ENCODE assay signal across 16 cellular contexts in genomic region chr6:106688177-106688951, GRCh38. TPM values are rescaled to one million over a fixed set of nuclear protein-coding genes. Genes with fewer than 3 reads are reported as not detected.
A peak's percentile ranks its signal among the peaks of the same experiment; 100 is the strongest.
DNase-seq lines count a peak whose midpoint lies in the region; ATAC-seq, FAIRE-seq and TF ChIP-seq lines count a peak whose summit lies in the region.
"Had no signal": no experiment of that assay in that cellular context is flagged by ENCODE, and none has a peak within 500 bp of the region (broad histone marks: within the 10 kb centered on the region; RNA-seq: fewer than 3 reads in every experiment).

No MANE protein-coding gene starts in this region.

- H3K27ac Mint-ChIP-seq in natural killer cell: no peak overlapping the region
- H3K27ac Mint-ChIP-seq in CD4-positive, alpha-beta memory T cell: no peak overlapping the region
- H3K27ac Mint-ChIP-seq: nephron had no signal

- H3K9me3 Mint-ChIP-seq in natural killer cell: no peaks in the 10 kb centered on the region
- H3K9me3 Mint-ChIP-seq in CD4-positive, alpha-beta memory T cell: no peaks in the 10 kb centered on the region
- H3K9me3 Mint-ChIP-seq: nephron had no signal

- POLR2A ChIA-PET in A673 (lab: Charles Lee; ENCODE audit: low non-redundant PET): no interaction called here
- POLR2A ChIA-PET in CD4-positive, alpha-beta memory T cell (lab: Charles Lee; ENCODE audit: partially characterized antibody): no interaction called here

- H3K4me1 ChIP-seq in A673 (ENCODE audit: insufficient read depth, low read length, poor library complexity, severe bottlenecking) (no peaks in the 10 kb centered on the region), foreskin keratinocyte (peaks cover 11% of the 10 kb centered on the region)
- no peaks in the 10 kb centered on the region for H3K4me1 ChIP-seq in CD4-positive, alpha-beta memory T cell (ENCODE audit: insufficient read depth, low read length)

- H3K27ac ChIP-seq in A673 (ENCODE audit: low read depth, low read length, poor library complexity, severe bottlenecking): no peak overlapping the region
- H3K27ac ChIP-seq in foreskin keratinocyte: no peak overlapping the region
- H3K27ac ChIP-seq in CD4-positive, alpha-beta memory T cell (ENCODE audit: low read depth, low read length): no peak overlapping the region
- H3K27ac ChIP-seq: spleen had no signal

- H3K4me3 ChIP-seq in A673 (ENCODE audit: low read depth, low read length, poor library complexity, severe bottlenecking): no peak overlapping the region
- no peak overlapping the region for H3K4me3 ChIP-seq in CD4-positive, alpha-beta memory T cell (ENCODE audit: low read length in 2 of 2)
- H3K4me3 ChIP-seq: spleen had no signal

- no peaks in the 10 kb centered on the region for H3K4me1 Mint-ChIP-seq in natural killer cell
- no peaks in the 10 kb centered on the region for H3K4me1 Mint-ChIP-seq in CD4-positive, alpha-beta memory T cell

- intact Hi-C loops in A673 (cut with micrococcal nuclease; ENCODE audit: unreplicated experiment) (no loop called here), natural killer cell (cut with micrococcal nuclease) (no loop called here)
- intact Hi-C loops in CD4-positive, alpha-beta memory T cell (cut with micrococcal nuclease): no loop called here

- no TSS peak for BruUV-seq in A673 (replicated peaks; lab: Mats Ljungman, UMichigan)

- CTCF ChIA-PET in A673 (lab: Charles Lee): no interaction called here
- CTCF ChIA-PET in CD4-positive, alpha-beta memory T cell (lab: Charles Lee; ENCODE audit: partially characterized antibody): interaction anchor here (0.6 kb wide), 1 partner anchor 10 kb away, joined by 3 read pairs; no protein-coding TSS in a partner anchor

- no peaks in the 10 kb centered on the region for H3K36me3 ChIP-seq in A673 (ENCODE audit: insufficient read depth, low read length, poor library complexity, severe bottlenecking)
- no peaks in the 10 kb centered on the region for H3K36me3 ChIP-seq in CD4-positive, alpha-beta memory T cell (ENCODE audit: insufficient read depth, low read length)
- H3K36me3 ChIP-seq: spleen had no signal

- no peak overlapping the region for H3K4me3 Mint-ChIP-seq in natural killer cell
- no peak overlapping the region for H3K4me3 Mint-ChIP-seq in CD4-positive, alpha-beta memory T cell
- H3K4me3 Mint-ChIP-seq: nephron had no signal

- H3K27me3 Mint-ChIP-seq in natural killer cell (ENCODE audit: low read depth in 2 of 2): peaks cover 3 to 5% of the 10 kb centered on the region in 2 donors
- H3K27me3 Mint-ChIP-seq in CD4-positive, alpha-beta memory T cell: peaks cover 0 to 1% of the 10 kb centered on the region in 2 donors

- no peaks in the 10 kb centered on the region for H3K9me3 ChIP-seq in A673 (ENCODE audit: low read depth, low read length, poor library complexity, severe bottlenecking)
- no peaks in the 10 kb centered on the region for H3K9me3 ChIP-seq in CD4-positive, alpha-beta memory T cell (ENCODE audit: control insufficient read depth in 1 of 2, low read length in 2 of 2)
- H3K9me3 ChIP-seq: spleen had no signal

- FAIRE-seq in GM18507 (lab: Jason Lieb, UNC): peak; percentile 68
- no peak for FAIRE-seq in HTR-8/SVneo (lab: Jason Lieb, UNC)
- FAIRE-seq: G401.6 had no signal

- ATAC-seq in foreskin keratinocyte (no peak), HG02759 (IDR thresholded peaks at IDR 0.05; ENCODE audit: unreplicated experiment) (no peak), natural killer cell (no peak)

- no peaks in the 10 kb centered on the region for H3K36me3 Mint-ChIP-seq in natural killer cell
- no peaks in the 10 kb centered on the region for H3K36me3 Mint-ChIP-seq in CD4-positive, alpha-beta memory T cell

- peak; percentile 22 for DNase-seq in A673 (ENCODE audit: low spot score)
- DNase-seq in GM18507 (ENCODE audit: extremely low spot score, insufficient read length, low read depth): no peak
- DNase-seq in NOMO-1 treated with dmso at 0.1 percent for 144 hours (lab: John Stamatoyannopoulos, UW; ENCODE audit: unreplicated experiment): peak; percentile 7
- no peak for DNase-seq in foreskin keratinocyte
- DNase-seq in natural killer cell: no peak
- no peak for DNase-seq in CD4-positive, alpha-beta memory T cell
- no peak for DNase-seq in HTR-8/SVneo (ENCODE audit: insufficient read length, low spot score)
- DNase-seq: activated CD4-positive, alpha-beta T cell treated with anti-CD3 and anti-CD28 coated beads, Interleukin-2, amount 50 U/mL, for 4 hours; central memory CD4-positive, alpha-beta T cell; erythroblast; NCI-H1092; NCI-H748 treated with DMSO at 0.1 percent for 48 hours; spleen had no signal

- peak; percentile 32; the same call in 1 of the 2 replicates for TF ChIP-seq CTCF in A673 (conservative IDR thresholded peaks at IDR 0.05; ENCODE audit: low read depth, low read length)
- TF ChIP-seq CTCF in foreskin keratinocyte (conservative IDR thresholded peaks at IDR 0.05): peak; percentile 41
- no peak for TF ChIP-seq CTCF in natural killer cell (IDR thresholded peaks at IDR 0.05)

- no peaks in the 10 kb centered on the region for H3K27me3 ChIP-seq in A673 (replicated peaks; ENCODE audit: insufficient read depth, low read depth, low read length, poor library complexity)
- H3K27me3 ChIP-seq in foreskin keratinocyte: no peaks in the 10 kb centered on the region
- no peaks in the 10 kb centered on the region for H3K27me3 ChIP-seq in CD4-positive, alpha-beta memory T cell (ENCODE audit: insufficient read depth, low read length)
- H3K27me3 ChIP-seq: spleen had no signal

RNA-seq across cellular contexts. Expression of gene QRSL1, which starts 59.0 kb away (rescaled TPM):
- total RNA-seq in A673 (2021) (20.4 and 22.7 TPM in 2 replicates), foreskin keratinocyte (13.7 and 14.7 TPM in 2 replicates), natural killer cell (1 to 10 TPM; 5.6 to 8.4 (median 6.5) TPM)
- polyA plus RNA-seq in foreskin keratinocyte: 7.5 and 8.2 TPM in 2 replicates
- 10 to 100 TPM; 12.3 to 13.4 TPM for total RNA-seq in CD4-positive, alpha-beta memory T cell
- polyA plus RNA-seq in CD4-positive, alpha-beta memory T cell: 10 to 100 TPM; 10.6 to 14.0 TPM

RNA-seq across cellular contexts. Expression of gene RTN4IP1, which starts 59.1 kb away (rescaled TPM):
- total RNA-seq in A673 (2021) (15.7 and 17.9 TPM in 2 replicates), foreskin keratinocyte (10.7 and 12.9 TPM in 2 replicates), natural killer cell (1 to 10 TPM; 2.9 to 5.5 (median 5.0) TPM)
- polyA plus RNA-seq in foreskin keratinocyte: 10.4 and 12.4 TPM in 2 replicates
- 1 to 10 TPM; 5.8 to 8.3 TPM for total RNA-seq in CD4-positive, alpha-beta memory T cell
- 1 to 10 TPM; 6.9 to 7.9 TPM for polyA plus RNA-seq in CD4-positive, alpha-beta memory T cell

Comparison
In these comparisons a context has a peak if more than half of its experiments do, and no peak if none do; other contexts are left out.
1. DNase-seq: peak in A673 (single experiment) and NOMO-1 treated with dmso at 0.1 percent for 144 hours (single experiment); none in GM18507 (single experiment), foreskin keratinocyte (0 of 2), natural killer cell (single experiment), CD4-positive, alpha-beta memory T cell (0 of 5) and HTR-8/SVneo (single experiment).